9 cellular contexts compared by ENCODE assay signal in genomic region chr7:155811895-155812761, GRCh38. TPM values are rescaled to one million over a fixed set of nuclear protein-coding genes. Genes with fewer than 3 reads are reported as not detected.
DNase-seq lines count a peak whose midpoint lies in the region; ATAC-seq and TF ChIP-seq lines count a peak whose summit lies in the region.
"Had no signal": no experiment of that assay in that cellular context is flagged by ENCODE, and none has a peak within 500 bp of the region (broad histone marks: within the 10 kb centered on the region; RNA-seq: fewer than 3 reads in every experiment).

Gene SHH (minus strand): TSS chr7:155812463. CDS start chr7:155812122, 341 bp downstream.

- H3K4me1 ChIP-seq in suprapubic skin = peaks cover 32% of the 10 kb centered on the region

- peaks cover 82% of the 10 kb centered on the region for H3K27me3 Mint-ChIP-seq in activated T-cell treated with anti-CD3 and anti-CD28 coated beads, Interleukin-2, amount 50 U/mL, for 24 hours
- H3K27me3 Mint-ChIP-seq in activated naive CD8-positive, alpha-beta T cell treated with anti-CD3 and anti-CD28 coated beads, Interleukin-2, amount 50 U/mL, for 24 hours = peaks cover 68% of the 10 kb centered on the region

- ATAC-seq in activated naive CD8-positive, alpha-beta T cell treated with anti-CD3 and anti-CD28 coated beads, Interleukin-2, amount 50 U/mL, for 24 hours = no peak
- no peak for ATAC-seq in left lobe of liver

- H3K27ac ChIP-seq in suprapubic skin = no peak within 1 kb of the TSS
- H3K27ac ChIP-seq: epithelial cell of prostate had no signal

- H3K36me3 ChIP-seq in suprapubic skin = no peaks in the 10 kb centered on the region

- peak within 1 kb of the TSS; percentile 20 for H3K4me3 ChIP-seq in suprapubic skin

- DNase-seq in activated T-cell treated with anti-CD3 and anti-CD28 coated beads, Interleukin-2, amount 50 U/mL, for 24 hours = no peak
- no peak for DNase-seq in activated T-cell treated with anti-CD3 and anti-CD28 coated beads, Interleukin-2, amount 50 U/mL, for 1 hour
- no peak for DNase-seq in activated naive CD8-positive, alpha-beta T cell treated with anti-CD3 and anti-CD28 coated beads, Interleukin-2, amount 50 U/mL, for 24 hours
- DNase-seq in left lobe of liver (ENCODE audit: low spot score) (no peak), suprapubic skin (ENCODE audit: low spot score in 2 of 2) (no peak), NCI-H510A (lab: John Stamatoyannopoulos, UW) (no peak), activated gamma-delta T cell (lab: John Stamatoyannopoulos, UW) (no peak), DMS114 treated with DMSO at 0.1 percent for 48 hours (lab: John Stamatoyannopoulos, UW; ENCODE audit: unreplicated experiment) (no peak)

- peaks cover 26% of the 10 kb centered on the region for H3K4me1 Mint-ChIP-seq in activated T-cell treated with anti-CD3 and anti-CD28 coated beads, Interleukin-2, amount 50 U/mL, for 24 hours (ENCODE audit: low read depth)
- H3K4me1 Mint-ChIP-seq in activated naive CD8-positive, alpha-beta T cell treated with anti-CD3 and anti-CD28 coated beads, Interleukin-2, amount 50 U/mL, for 24 hours = peaks cover 20% of the 10 kb centered on the region

- no peak for TF ChIP-seq CTCF in suprapubic skin (IDR thresholded peaks at IDR 0.05)

- H3K9me3 ChIP-seq in suprapubic skin = no peaks in the 10 kb centered on the region

- no peaks in the 10 kb centered on the region for H3K9me3 Mint-ChIP-seq in activated T-cell treated with anti-CD3 and anti-CD28 coated beads, Interleukin-2, amount 50 U/mL, for 24 hours
- H3K9me3 Mint-ChIP-seq in activated naive CD8-positive, alpha-beta T cell treated with anti-CD3 and anti-CD28 coated beads, Interleukin-2, amount 50 U/mL, for 24 hours = no peaks in the 10 kb centered on the region

- H3K4me3 Mint-ChIP-seq in activated T-cell treated with anti-CD3 and anti-CD28 coated beads, Interleukin-2, amount 50 U/mL, for 24 hours = peak within 1 kb of the TSS; percentile 58
- H3K4me3 Mint-ChIP-seq in activated naive CD8-positive, alpha-beta T cell treated with anti-CD3 and anti-CD28 coated beads, Interleukin-2, amount 50 U/mL, for 24 hours = peak within 1 kb of the TSS; percentile 43

- WGBS in suprapubic skin = 2% methylated on average over 43 of the region's 53 CpGs

- H3K36me3 Mint-ChIP-seq in activated T-cell treated with anti-CD3 and anti-CD28 coated beads, Interleukin-2, amount 50 U/mL, for 24 hours (ENCODE audit: low read depth) = no peaks in the 10 kb centered on the region
- no peaks in the 10 kb centered on the region for H3K36me3 Mint-ChIP-seq in activated naive CD8-positive, alpha-beta T cell treated with anti-CD3 and anti-CD28 coated beads, Interleukin-2, amount 50 U/mL, for 24 hours (ENCODE audit: low read depth)

- TF ChIP-seq POLR2A in suprapubic skin (IDR thresholded peaks at IDR 0.05) = no peak

- peaks cover 99% of the 10 kb centered on the region for H3K27me3 ChIP-seq in suprapubic skin

- TF ChIP-seq EP300 in suprapubic skin (IDR thresholded peaks at IDR 0.05) = no peak

- no peak within 1 kb of the TSS for H3K27ac Mint-ChIP-seq in activated T-cell treated with anti-CD3 and anti-CD28 coated beads, Interleukin-2, amount 50 U/mL, for 24 hours
- no peak within 1 kb of the TSS for H3K27ac Mint-ChIP-seq in activated naive CD8-positive, alpha-beta T cell treated with anti-CD3 and anti-CD28 coated beads, Interleukin-2, amount 50 U/mL, for 24 hours

RNA-seq across cellular contexts. Expression of gene SHH, which starts in this region (rescaled TPM):
- 17.1 TPM for total RNA-seq in left lobe of liver
- total RNA-seq in suprapubic skin = under 1 TPM in 2 of 4 donors, not detected in 2; 0.21 to 0.68 TPM

Comparison
In these comparisons a context has a peak if more than half of its experiments do, and no peak if none do; other contexts are left out.
1. RNA of gene SHH (total RNA-seq): 17.1 TPM in left lobe of liver (single experiment); 0.21 to 0.68 TPM in suprapubic skin; every median in the first group is over 10 times any median in the second.